ENCODE assay signal across 9 cellular contexts in the genomic region with DNA sequence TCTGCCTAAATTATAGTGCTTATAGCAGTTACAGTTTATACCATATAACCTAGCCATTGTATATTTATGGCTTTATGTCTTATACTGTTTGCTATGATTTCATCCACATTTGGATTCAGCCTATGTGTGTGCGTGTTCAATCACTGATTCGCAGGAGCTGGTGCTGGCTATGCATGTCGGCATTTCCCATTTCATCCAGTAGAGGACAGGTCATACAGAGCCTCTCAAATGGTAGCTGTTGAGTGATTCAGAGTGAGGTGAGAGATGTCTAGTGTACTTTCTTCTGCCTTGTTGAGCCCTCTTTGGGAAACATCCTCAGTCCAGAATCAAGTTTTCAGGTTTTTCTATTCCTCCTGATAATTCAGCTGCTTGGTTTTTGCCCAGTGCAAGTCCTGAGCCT.
DNase-seq lines count a peak whose midpoint lies in the region; FAIRE-seq and TF ChIP-seq lines count a peak whose summit lies in the region.
"Had no signal": no experiment of that assay in that cellular context is flagged by ENCODE, and none has a peak within 500 bp of the region (broad histone marks: within the 10 kb centered on the region; RNA-seq: fewer than 3 reads in every experiment).

No MANE protein-coding gene starts in this region.

- H3K9ac ChIP-seq in kidney (ENCODE audit: low read length in 2 of 2), result no peak overlapping the region

- intact Hi-C loops in kidney (cut with DNase I), result loop anchor here (10.0 kb wide), 1 partner anchor 145 kb away; no protein-coding TSS in a partner anchor

- H3K4me1 ChIP-seq in kidney (ENCODE audit: control insufficient read depth in 1 of 2, insufficient read depth in 1 of 2, low read depth in 1 of 2, low read length in 2 of 2), result peaks cover 0 to 2% of the 10 kb centered on the region in 2 donors

- no peaks in the 10 kb centered on the region for H3K9me3 ChIP-seq in kidney (ENCODE audit: control insufficient read depth in 1 of 2, low read length in 2 of 2)

- H3K36me3 ChIP-seq in kidney (ENCODE audit: control insufficient read depth in 1 of 2, insufficient read depth in 2 of 2, low read length in 2 of 2), result peaks cover 0 to 4% of the 10 kb centered on the region in 2 donors

- H3K27ac ChIP-seq in 22Rv1, result no peak overlapping the region
- no peak overlapping the region for H3K27ac ChIP-seq in kidney (ENCODE audit: low read depth in 2 of 2, low read length in 2 of 2)

- H3K4me3 ChIP-seq in kidney (ENCODE audit: low read length in 2 of 2), result no peak overlapping the region

- TF ChIP-seq CTCF in 22Rv1 (IDR thresholded peaks at IDR 0.05) (peak; percentile 61), kidney (IDR thresholded peaks at IDR 0.05; ENCODE audit: borderline replicate concordance, extremely low read depth, insufficient read depth) (peak; percentile 62)

- DNase-seq in HCEC 1CT, result peak; percentile 54
- peak; percentile 52 for DNase-seq in astrocyte of the hippocampus (ENCODE audit: low read depth, low spot score)
- DNase-seq in kidney, result no peak
- DNase-seq in NCI-H187 treated with DMSO at 0.1 percent for 48 hours (lab: John Stamatoyannopoulos, UW), result no peak
- DNase-seq in H54 (ENCODE audit: insufficient read length, low spot score), result no peak
- no peak for DNase-seq in NCI-H1105 treated with DMSO at 0.1 percent for 48 hours (lab: John Stamatoyannopoulos, UW)
- no peak for DNase-seq in activated CD8-positive, alpha-beta memory T cell treated with anti-CD3 and anti-CD28 coated beads, Interleukin-2, amount 50 U/mL, for 4 hours
- DNase-seq: activated CD4-positive, alpha-beta T cell treated with anti-CD3 and anti-CD28 coated beads, Interleukin-2, amount 10 ng/mL, durations not matched to agents 24 days and 14 days had no signal

- FAIRE-seq in kidney (lab: Jason Lieb, UNC), result no peak
- FAIRE-seq in H54 (lab: Jason Lieb, UNC), result no peak

- no peak for TF ChIP-seq POLR2A in H54 (IDR thresholded peaks at IDR 0.05; ENCODE audit: low read depth, low read length)

Comparison
In these comparisons a context has a peak if more than half of its experiments do, and no peak if none do; other contexts are left out.
1. DNase-seq: peak in HCEC 1CT (single experiment) and astrocyte of the hippocampus (single experiment); none in kidney (single experiment), NCI-H187 treated with DMSO at 0.1 percent for 48 hours (single experiment), H54 (single experiment), NCI-H1105 treated with DMSO at 0.1 percent for 48 hours (single experiment) and activated CD8-positive, alpha-beta memory T cell treated with anti-CD3 and anti-CD28 coated beads, Interleukin-2, amount 50 U/mL, for 4 hours (single experiment).